Comparison of ENCODE assay signal across 10 cellular contexts in the genomic region with DNA sequence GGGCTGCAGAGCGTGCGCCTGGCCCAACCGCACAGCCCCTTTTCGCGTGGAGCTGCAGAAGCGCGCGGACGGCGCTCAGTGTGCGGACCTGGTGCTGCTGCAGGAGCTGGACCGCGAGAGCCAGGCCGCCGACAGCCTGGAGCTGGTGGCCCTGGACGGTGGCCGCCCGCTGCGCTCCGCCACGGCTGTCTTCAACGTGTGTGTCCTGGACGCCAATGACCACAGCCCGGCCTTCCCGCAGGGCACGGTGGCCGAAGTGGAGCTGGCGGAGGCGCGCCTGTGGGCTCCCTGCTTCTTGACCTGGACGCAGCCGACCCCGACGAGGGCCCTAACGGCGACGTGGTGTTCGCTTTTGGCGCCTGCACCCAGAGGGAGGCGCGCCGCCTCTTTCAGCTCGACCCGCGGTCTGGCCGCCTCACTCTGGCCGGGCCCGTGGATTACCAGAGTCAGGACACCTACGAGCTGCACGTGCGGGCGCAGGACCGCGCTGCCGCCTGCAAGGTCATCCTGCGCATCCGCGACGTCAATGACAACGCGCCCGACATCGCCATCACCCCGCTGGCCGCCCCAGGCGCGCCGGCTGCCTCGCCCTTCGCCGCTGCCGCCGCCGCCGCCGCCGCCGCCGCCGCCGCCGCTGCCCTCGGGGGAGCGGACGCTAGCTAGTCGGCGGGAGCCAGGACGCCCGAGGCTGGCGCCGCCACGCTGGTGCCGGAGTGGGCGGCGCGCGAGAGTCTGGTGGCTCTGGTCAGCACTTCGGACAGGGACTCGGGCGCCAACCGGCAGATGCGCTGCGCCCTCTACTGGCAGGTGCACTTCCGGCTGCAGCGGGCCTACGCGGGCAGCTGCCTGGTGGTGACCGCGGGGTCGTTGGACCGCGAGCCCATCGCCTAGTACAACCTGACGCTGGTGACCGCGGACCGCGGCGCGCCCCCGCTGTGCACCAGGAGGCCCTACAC.
DNase-seq lines count a peak whose midpoint lies in the region; ATAC-seq, FAIRE-seq and TF ChIP-seq lines count a peak whose summit lies in the region.
"Had no signal": no experiment of that assay in that cellular context is flagged by ENCODE, and none has a peak within 500 bp of the region (broad histone marks: within the 10 kb centered on the region; RNA-seq: fewer than 3 reads in every experiment).

No MANE protein-coding gene starts in this region.

- peaks cover 52% of the 10 kb centered on the region for H3K27me3 Mint-ChIP-seq in neural crest cell (ENCODE audit: low read depth)

- H3K4me3 ChIP-seq in foreskin fibroblast (ENCODE audit: low read depth in 1 of 2, low read length in 2 of 2), result no peak overlapping the region

- no peak for FAIRE-seq in D721Med (lab: Jason Lieb, UNC)

- H3K36me3 Mint-ChIP-seq in neural crest cell (ENCODE audit: low read depth), result no peaks in the 10 kb centered on the region
- H3K36me3 Mint-ChIP-seq: activated naive CD8-positive, alpha-beta T cell had no signal

- peak; percentile 61 for TF ChIP-seq CTCF in D721Med (IDR thresholded peaks at IDR 0.05; ENCODE audit: insufficient read depth, missing control alignments)
- TF ChIP-seq CTCF in foreskin fibroblast (IDR thresholded peaks at IDR 0.05; ENCODE audit: low read depth, low read length), result peak; percentile 11
- peak; percentile 92 for TF ChIP-seq CTCF in neural crest cell (conservative IDR thresholded peaks at IDR 0.05)

- H3K27ac Mint-ChIP-seq in neural crest cell (ENCODE audit: unreplicated experiment), result no peak overlapping the region
- H3K27ac Mint-ChIP-seq: activated naive CD8-positive, alpha-beta T cell had no signal

- no peaks in the 10 kb centered on the region for H3K4me1 Mint-ChIP-seq in neural crest cell

- no peaks in the 10 kb centered on the region for H3K9me3 Mint-ChIP-seq in neural crest cell

- DNase-seq in D721Med (ENCODE audit: insufficient read length, low spot score) (peak; percentile 59), NCI-H526 treated with DMSO at 0.1 percent for 48 hours (lab: John Stamatoyannopoulos, UW) (peak; percentile 19), foreskin fibroblast (peak in 1 of 2 donors; percentile 1), neural crest cell (ENCODE audit: low read depth, low spot score) (peak; percentile 87), NCI-H2171 treated with DMSO at 0.1 percent for 48 hours (lab: John Stamatoyannopoulos, UW) (no peak), NCI-H1092 treated with DMSO at 0.1 percent for 48 hours (lab: John Stamatoyannopoulos, UW) (no peak), globus pallidus (ENCODE audit: low spot score) (no peak)
- DNase-seq: NCI-H2081 treated with DMSO at 0.1 percent for 48 hours had no signal

- no peak overlapping the region for H3K4me3 Mint-ChIP-seq in neural crest cell
- H3K4me3 Mint-ChIP-seq: activated naive CD8-positive, alpha-beta T cell had no signal

- ATAC-seq in GM18498 (IDR thresholded peaks at IDR 0.05; ENCODE audit: unreplicated experiment), result no peak

Comparison
In these comparisons a context has a peak if more than half of its experiments do, and no peak if none do; other contexts are left out.
1. DNase-seq: peak in D721Med (single experiment), NCI-H526 treated with DMSO at 0.1 percent for 48 hours (single experiment) and neural crest cell (single experiment); none in NCI-H2171 treated with DMSO at 0.1 percent for 48 hours (single experiment), NCI-H1092 treated with DMSO at 0.1 percent for 48 hours (single experiment) and globus pallidus (single experiment).
2. CTCF ChIP-seq: peak in every context shown above with its lines; median percentile 92 in neural crest cell; 61 in D721Med; 11 in foreskin fibroblast.